ENCODE assay signal across 32 cellular contexts in the genomic region with DNA sequence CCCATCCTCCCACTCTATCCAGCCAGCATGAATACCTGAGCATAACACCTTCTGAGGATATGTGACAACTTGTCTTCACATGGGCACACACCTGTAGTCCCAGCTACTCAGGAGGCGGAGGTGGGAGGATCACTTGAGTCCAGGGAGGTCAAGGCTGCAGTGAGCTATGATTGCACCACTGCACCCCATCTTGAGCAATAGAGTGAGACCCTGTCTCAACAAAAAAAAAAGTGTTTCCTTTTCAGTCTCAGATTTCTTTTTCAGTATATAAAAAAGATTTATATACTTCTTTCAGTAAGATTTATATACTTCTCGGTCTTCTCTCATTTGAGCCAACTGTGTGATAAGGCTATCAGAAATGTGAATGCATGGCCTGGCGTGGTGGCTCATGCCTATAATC.
"Had no signal": no experiment of that assay in that cellular context is flagged by ENCODE, and none has a peak within 500 bp of the region (broad histone marks: within the 10 kb centered on the region; RNA-seq: fewer than 3 reads in every experiment).

No MANE protein-coding gene starts in this region.

- H3K4me3 ChIP-seq: adrenal gland, ascending aorta, body of pancreas, breast epithelium, cardiac muscle cell had no signal

- ATAC-seq: activated naive CD4-positive, alpha-beta T cell treated with anti-CD3 and anti-CD28 coated beads, Interleukin-2, amount 50 U/mL, for 72 hours; activated naive CD8-positive, alpha-beta T cell treated with anti-CD3 and anti-CD28 coated beads, Interleukin-2, amount 50 U/mL, for 24 hours; activated T-cell treated with anti-CD3 and anti-CD28 coated beads, Interleukin-2, amount 50 U/mL, for 4 hours; activated T-cell treated with anti-CD3 and anti-CD28 coated beads, Interleukin-2, amount 50 U/mL, for 72 hours; body of pancreas had no signal

- H3K36me3 ChIP-seq: adrenal gland, ascending aorta, brain microvascular endothelial cell, breast epithelium, cardiac muscle cell had no signal

- H3K4me1 ChIP-seq: ascending aorta, breast epithelium had no signal

- H3K27ac ChIP-seq: adrenal gland, ascending aorta, body of pancreas, brain microvascular endothelial cell, breast epithelium, cardiac muscle cell had no signal

- FAIRE-seq: bronchial epithelial cell had no signal

- H3K27me3 ChIP-seq: adrenal gland, ascending aorta, body of pancreas, brain microvascular endothelial cell, breast epithelium had no signal

- DNase-seq: activated effector memory CD4-positive, alpha-beta T cell treated with anti-CD3 and anti-CD28 coated beads, Interleukin-2, amount 50 U/mL, for 16 hours; activated effector memory CD4-positive, alpha-beta T cell treated with Interleukin-2 at 50 U/mL for 16 hours; activated gamma-delta T cell; activated gamma-delta T cell treated with Interleukin-2 at 50 U/mL for 16 hours; activated naive CD4-positive, alpha-beta T cell; activated naive CD4-positive, alpha-beta T cell treated with anti-CD3 and anti-CD28 coated beads for 36 hours; activated naive CD4-positive, alpha-beta T cell treated with anti-CD3 and anti-CD28 coated beads, Interleukin-2, amount 10 ng/mL, durations not matched to agents 7 days and 5 days; activated naive CD4-positive, alpha-beta T cell treated with anti-CD3 and anti-CD28 coated beads, Interleukin-2, amount 50 U/mL, for 16 hours; activated naive CD4-positive, alpha-beta T cell treated with Interleukin-2 at 50 U/mL for 16 hours; activated naive CD8-positive, alpha-beta T cell treated with anti-CD3 and anti-CD28 coated beads for 36 hours; activated naive CD8-positive, alpha-beta T cell treated with anti-CD3 and anti-CD28 coated beads, Interleukin-2, amount 10 ng/mL, durations not matched to agents 7 days and 5 days; activated naive CD8-positive, alpha-beta T cell treated with anti-CD3 and anti-CD28 coated beads, Interleukin-2, amount 50 U/mL, for 24 hours; activated T-cell treated with anti-CD3 and anti-CD28 coated beads, Interleukin-2, amount 50 U/mL, for 1 hour; activated T-cell treated with anti-CD3 and anti-CD28 coated beads, Interleukin-2, amount 50 U/mL, for 24 hours; activated T-cell treated with anti-CD3 and anti-CD28 coated beads, Interleukin-2, amount 50 U/mL, for 4 hours; activated T-cell treated with anti-CD3 and anti-CD28 coated beads, Interleukin-2, amount 50 U/mL, for 48 hours; activated T-cell treated with anti-CD3 and anti-CD28 coated beads, Interleukin-2, amount 50 U/mL, for 72 hours; adrenal gland; amniotic stem cell; amygdala; anterior cingulate cortex; aorta; body of pancreas; brain microvascular endothelial cell; caudate nucleus; central memory CD4-positive, alpha-beta T cell; cerebellar nuclear complex had no signal

- H3K9me3 ChIP-seq: adrenal gland, ascending aorta, body of pancreas, breast epithelium had no signal
